ENCODE assay signal across 9 cellular contexts in genomic region chr12:52081263-52081733, GRCh38. TPM values are rescaled to one million over a fixed set of nuclear protein-coding genes. Genes with fewer than 3 reads are reported as not detected.
A peak's percentile ranks its signal among the peaks of the same experiment; 100 is the strongest.
DNase-seq lines count a peak whose midpoint lies in the region; ATAC-seq and TF ChIP-seq lines count a peak whose summit lies in the region.
"Had no signal": no experiment of that assay in that cellular context is flagged by ENCODE, and none has a peak within 500 bp of the region (broad histone marks: within the 10 kb centered on the region; RNA-seq: fewer than 3 reads in every experiment).

No MANE protein-coding gene starts in this region.

- H3K36me3 Mint-ChIP-seq in activated CD4-positive, alpha-beta T cell treated with anti-CD3 and anti-CD28 coated beads for 36 hours (ENCODE audit: low read depth), result peaks cover 11% of the 10 kb centered on the region
- peaks cover 15% of the 10 kb centered on the region for H3K36me3 Mint-ChIP-seq in activated naive CD8-positive, alpha-beta T cell treated with anti-CD3 and anti-CD28 coated beads, Interleukin-2, amount 50 U/mL, for 24 hours (ENCODE audit: low read depth)
- peaks cover 17% of the 10 kb centered on the region for H3K36me3 Mint-ChIP-seq in osteocyte (ENCODE audit: unreplicated experiment)

- no peaks in the 10 kb centered on the region for H3K9me3 Mint-ChIP-seq in activated CD4-positive, alpha-beta T cell treated with anti-CD3 and anti-CD28 coated beads for 36 hours (ENCODE audit: low read depth)
- no peaks in the 10 kb centered on the region for H3K9me3 Mint-ChIP-seq in activated naive CD8-positive, alpha-beta T cell treated with anti-CD3 and anti-CD28 coated beads, Interleukin-2, amount 50 U/mL, for 24 hours
- H3K9me3 Mint-ChIP-seq in osteocyte (ENCODE audit: unreplicated experiment), result no peaks in the 10 kb centered on the region

- peaks cover 8% of the 10 kb centered on the region for H3K4me1 Mint-ChIP-seq in activated CD4-positive, alpha-beta T cell treated with anti-CD3 and anti-CD28 coated beads for 36 hours
- peaks cover 18% of the 10 kb centered on the region for H3K4me1 Mint-ChIP-seq in activated naive CD8-positive, alpha-beta T cell treated with anti-CD3 and anti-CD28 coated beads, Interleukin-2, amount 50 U/mL, for 24 hours
- H3K4me1 Mint-ChIP-seq in osteocyte (ENCODE audit: unreplicated experiment), result peaks cover 24% of the 10 kb centered on the region

- H3K27me3 Mint-ChIP-seq in activated CD4-positive, alpha-beta T cell treated with anti-CD3 and anti-CD28 coated beads for 36 hours, result no peaks in the 10 kb centered on the region
- H3K27me3 Mint-ChIP-seq in activated naive CD8-positive, alpha-beta T cell treated with anti-CD3 and anti-CD28 coated beads, Interleukin-2, amount 50 U/mL, for 24 hours, result no peaks in the 10 kb centered on the region
- peaks cover 3% of the 10 kb centered on the region for H3K27me3 Mint-ChIP-seq in osteocyte (ENCODE audit: unreplicated experiment)

- H3K27ac Mint-ChIP-seq in activated CD4-positive, alpha-beta T cell treated with anti-CD3 and anti-CD28 coated beads for 36 hours, result no peak overlapping the region
- H3K27ac Mint-ChIP-seq in activated naive CD8-positive, alpha-beta T cell treated with anti-CD3 and anti-CD28 coated beads, Interleukin-2, amount 50 U/mL, for 24 hours, result no peak overlapping the region
- peak overlapping the region; percentile 47 for H3K27ac Mint-ChIP-seq in osteocyte (ENCODE audit: unreplicated experiment)

- CTCF ChIA-PET in activated CD4-positive, alpha-beta T cell treated with anti-CD3 and anti-CD28 coated beads for 36 hours (lab: Charles Lee), result interaction anchor here (0.6 to 3.3 kb wide), 10 partner anchors 9 to 926 kb away, joined by 3 to 69 read pairs (median 6); no protein-coding TSS in a partner anchor

- no peak overlapping the region for H3K4me3 Mint-ChIP-seq in activated CD4-positive, alpha-beta T cell treated with anti-CD3 and anti-CD28 coated beads for 36 hours
- H3K4me3 Mint-ChIP-seq in activated naive CD8-positive, alpha-beta T cell treated with anti-CD3 and anti-CD28 coated beads, Interleukin-2, amount 50 U/mL, for 24 hours, result no peak overlapping the region
- no peak overlapping the region for H3K4me3 Mint-ChIP-seq in osteocyte (ENCODE audit: unreplicated experiment)

- peak; percentile 30 for DNase-seq in activated CD4-positive, alpha-beta T cell treated with anti-CD3 and anti-CD28 coated beads for 36 hours
- no peak for DNase-seq in activated CD4-positive, alpha-beta T cell treated with anti-CD3 and anti-CD28 coated beads for 48 hours
- peak; percentile 52 for DNase-seq in LHCN-M2 (ENCODE audit: low read depth)
- peak; percentile 23 for DNase-seq in activated naive CD8-positive, alpha-beta T cell treated with anti-CD3 and anti-CD28 coated beads, Interleukin-2, amount 50 U/mL, for 24 hours
- no peak for DNase-seq in osteocyte (ENCODE audit: extremely low spot score, unreplicated experiment)
- DNase-seq in glomerular visceral epithelial cell (ENCODE audit: extremely low spot score), result no peak
- DNase-seq in omental fat pad (ENCODE audit: low spot score), result no peak

- peak; percentile 27 for ATAC-seq in activated CD4-positive, alpha-beta T cell treated with anti-CD3 and anti-CD28 coated beads for 36 hours
- no peak for ATAC-seq in activated naive CD8-positive, alpha-beta T cell treated with anti-CD3 and anti-CD28 coated beads, Interleukin-2, amount 50 U/mL, for 24 hours
- ATAC-seq in GM18519 (IDR thresholded peaks at IDR 0.05; ENCODE audit: low FRiP score, unreplicated experiment), result no peak
- ATAC-seq in omental fat pad (ENCODE audit: low FRiP score), result no peak

- intact Hi-C loops in activated CD4-positive, alpha-beta T cell treated with anti-CD3 and anti-CD28 coated beads for 36 hours (cut with DNase I, micrococcal nuclease), result no loop called here

- TF ChIP-seq CTCF in osteocyte (IDR thresholded peaks at IDR 0.05) (no peak), omental fat pad (IDR thresholded peaks at IDR 0.05) (no peak)

- POLR2A ChIA-PET in activated CD4-positive, alpha-beta T cell treated with anti-CD3 and anti-CD28 coated beads for 36 hours (lab: Charles Lee), result interaction anchor here (1.0 kb wide), 1 partner anchor 11 kb away, joined by 3 read pairs; no protein-coding TSS in a partner anchor

RNA-seq across cellular contexts. Expression of gene SMIM41, which starts 1.8 kb away (rescaled TPM):
- not detected for total RNA-seq in activated CD4-positive, alpha-beta T cell treated with anti-CD3 and anti-CD28 coated beads for 36 hours
- not detected in 2 replicates for total RNA-seq in LHCN-M2 (2014; rRNA removed)
- polyA plus RNA-seq in LHCN-M2 (2012), result 0.05 TPM
- not detected in 2 replicates for total RNA-seq in osteocyte
- total RNA-seq in omental fat pad, result 1 to 10 TPM in 3 of 4 donors, not detected in 1; 1.1 to 1.9 (median 1.1) TPM
- total RNA-seq: RPMI7951 had no signal

RNA-seq across cellular contexts. Expression of gene ATG101, which starts 11.5 kb away (rescaled TPM):
- 10 to 100 TPM; 24.0 to 30.7 TPM for total RNA-seq in activated CD4-positive, alpha-beta T cell treated with anti-CD3 and anti-CD28 coated beads for 36 hours
- total RNA-seq in LHCN-M2 (2014; rRNA removed) (69.2 and 70.4 TPM in 2 replicates), osteocyte (41.7 and 46.1 TPM in 2 replicates), omental fat pad (10 to 100 TPM; 33.6 to 65.5 (median 52.6) TPM)
- polyA plus RNA-seq in LHCN-M2 (2012), result 81.8 TPM

RNA-seq across cellular contexts. Expression of gene NR4A1, which starts 30.1 kb away (rescaled TPM):
- total RNA-seq in activated CD4-positive, alpha-beta T cell treated with anti-CD3 and anti-CD28 coated beads for 36 hours, result 10 to 100 TPM; 69.4 to 72.8 TPM
- total RNA-seq in LHCN-M2 (2014; rRNA removed), result 1.3 and 2.3 TPM in 2 replicates
- polyA plus RNA-seq in LHCN-M2 (2012), result 1.1 TPM
- 6.7 and 13.0 TPM in 2 replicates for total RNA-seq in osteocyte
- total RNA-seq in omental fat pad, result 1,000 to 10,000 TPM in 1 of 4 donors, 100 to 1,000 TPM in 2, 10 to 100 TPM in 1; 74.9 to 1,106 (median 350) TPM

Comparison
In these comparisons a context has a peak if more than half of its experiments do, and no peak if none do; other contexts are left out.
1. DNase-seq: peak in activated CD4-positive, alpha-beta T cell treated with anti-CD3 and anti-CD28 coated beads for 36 hours (single experiment), LHCN-M2 (single experiment) and activated naive CD8-positive, alpha-beta T cell treated with anti-CD3 and anti-CD28 coated beads, Interleukin-2, amount 50 U/mL, for 24 hours (single experiment); none in activated CD4-positive, alpha-beta T cell treated with anti-CD3 and anti-CD28 coated beads for 48 hours (single experiment), osteocyte (single experiment), glomerular visceral epithelial cell (single experiment) and omental fat pad (single experiment).